Comparison of ENCODE assay signal across 19 cellular contexts in genomic region chr1:100995196-100995983, GRCh38. TPM values are rescaled to one million over a fixed set of nuclear protein-coding genes. Genes with fewer than 3 reads are reported as not detected.
DNase-seq lines count a peak whose midpoint lies in the region; ATAC-seq and TF ChIP-seq lines count a peak whose summit lies in the region.
"Had no signal": no experiment of that assay in that cellular context is flagged by ENCODE, and none has a peak within 500 bp of the region (broad histone marks: within the 10 kb centered on the region; RNA-seq: fewer than 3 reads in every experiment).

No MANE protein-coding gene starts in this region.

- no peaks in the 10 kb centered on the region for H3K4me1 ChIP-seq in right atrium auricular region
- H3K4me1 ChIP-seq in spleen: peaks cover 0 to 17% (median 10%) of the 10 kb centered on the region in 6 donors
- H3K4me1 ChIP-seq: A549 had no signal

- WGBS in spleen, 5 donors: 31 to 50% (median 44%) methylated on average over 4 of the region's 4 CpGs

- no peak for ATAC-seq in activated CD8-positive, alpha-beta T cell treated with anti-CD3 and anti-CD28 coated beads, Interleukin-2, amount 10 ng/mL, durations not matched to agents 7 days and 5 days
- ATAC-seq in activated CD8-positive, alpha-beta T cell treated with anti-CD3 and anti-CD28 coated beads for 36 hours: no peak
- ATAC-seq in T-cell (replicated peaks in 1 of 4) (peak; percentile 34 to 81 (median 62)), GM18861 (IDR thresholded peaks at IDR 0.05; ENCODE audit: unreplicated experiment) (no peak)
- ATAC-seq: A549, WTC11 had no signal

- peaks cover 58% of the 10 kb centered on the region for H3K36me3 Mint-ChIP-seq in activated CD8-positive, alpha-beta T cell treated with anti-CD3 and anti-CD28 coated beads, Interleukin-2, amount 10 ng/mL, durations not matched to agents 7 days and 5 days (ENCODE audit: low read depth)
- H3K36me3 Mint-ChIP-seq in activated CD8-positive, alpha-beta T cell treated with anti-CD3 and anti-CD28 coated beads for 36 hours (ENCODE audit: low read depth): peaks cover 62% of the 10 kb centered on the region
- peaks cover 56% of the 10 kb centered on the region for H3K36me3 Mint-ChIP-seq in T-cell

- H3K36me3 ChIP-seq in right atrium auricular region (peaks cover 5% of the 10 kb centered on the region), spleen (peaks cover 0 to 60% (median 10%) of the 10 kb centered on the region in 6 donors)

- H3K27ac ChIP-seq in right atrium auricular region (peak overlapping the region; percentile 14 to 30), spleen (peak overlapping the region; percentile 27 to 74 (median 66))
- H3K27ac ChIP-seq: A549, brain microvascular endothelial cell had no signal

- H3K27me3 Mint-ChIP-seq in activated CD8-positive, alpha-beta T cell treated with anti-CD3 and anti-CD28 coated beads, Interleukin-2, amount 10 ng/mL, durations not matched to agents 7 days and 5 days (ENCODE audit: low read depth): no peaks in the 10 kb centered on the region
- H3K27me3 Mint-ChIP-seq in activated CD8-positive, alpha-beta T cell treated with anti-CD3 and anti-CD28 coated beads for 36 hours: no peaks in the 10 kb centered on the region
- H3K27me3 Mint-ChIP-seq in T-cell: no peaks in the 10 kb centered on the region

- POLR2A ChIA-PET in activated CD8-positive, alpha-beta T cell treated with anti-CD3 and anti-CD28 coated beads, Interleukin-2, amount 10 ng/mL, durations not matched to agents 7 days and 5 days (lab: Charles Lee): no interaction called here
- POLR2A ChIA-PET in activated CD8-positive, alpha-beta T cell treated with anti-CD3 and anti-CD28 coated beads for 36 hours (lab: Charles Lee): interaction anchor here (1.0 kb wide), 1 partner anchor 295 kb away, joined by 4 read pairs; no protein-coding TSS in a partner anchor
- POLR2A ChIA-PET in T-cell (lab: Charles Lee): no interaction called here

- no peaks in the 10 kb centered on the region for H3K27me3 ChIP-seq in right atrium auricular region
- H3K27me3 ChIP-seq in spleen (replicated peaks in 1 of 7): no peaks in the 10 kb centered on the region
- H3K27me3 ChIP-seq: brain microvascular endothelial cell had no signal

- DNase-seq in activated CD8-positive, alpha-beta T cell treated with anti-CD3 and anti-CD28 coated beads, Interleukin-2, amount 10 ng/mL, durations not matched to agents 7 days and 5 days: no peak
- no peak for DNase-seq in activated CD8-positive, alpha-beta T cell treated with anti-CD3 and anti-CD28 coated beads for 36 hours
- DNase-seq in T-cell (no peak), right atrium auricular region (ENCODE audit: low spot score) (no peak), spleen (no peak), NCI-H2107 treated with DMSO at 0.1 percent for 48 hours (lab: John Stamatoyannopoulos, UW; ENCODE audit: unreplicated experiment) (no peak), erythroblast (lab: John Stamatoyannopoulos, UW) (no peak)
- DNase-seq: activated naive CD4-positive, alpha-beta T cell; brain microvascular endothelial cell; COR-L47; effector CD8-positive, alpha-beta T cell; GDM1; Kasumi-1; NCI-H187; NCI-H526 treated with DMSO at 0.1 percent for 48 hours; posterior cingulate gyrus had no signal

- no peaks in the 10 kb centered on the region for H3K9me3 Mint-ChIP-seq in activated CD8-positive, alpha-beta T cell treated with anti-CD3 and anti-CD28 coated beads, Interleukin-2, amount 10 ng/mL, durations not matched to agents 7 days and 5 days (ENCODE audit: insufficient read depth)
- no peaks in the 10 kb centered on the region for H3K9me3 Mint-ChIP-seq in activated CD8-positive, alpha-beta T cell treated with anti-CD3 and anti-CD28 coated beads for 36 hours
- no peaks in the 10 kb centered on the region for H3K9me3 Mint-ChIP-seq in T-cell
- H3K9me3 Mint-ChIP-seq: WTC11 had no signal

- no peak overlapping the region for H3K4me3 Mint-ChIP-seq in activated CD8-positive, alpha-beta T cell treated with anti-CD3 and anti-CD28 coated beads, Interleukin-2, amount 10 ng/mL, durations not matched to agents 7 days and 5 days
- no peak overlapping the region for H3K4me3 Mint-ChIP-seq in activated CD8-positive, alpha-beta T cell treated with anti-CD3 and anti-CD28 coated beads for 36 hours
- peak overlapping the region in 1 of 3 donors; percentile 31 for H3K4me3 Mint-ChIP-seq in T-cell
- H3K4me3 Mint-ChIP-seq: WTC11 had no signal

- H3K27ac Mint-ChIP-seq in activated CD8-positive, alpha-beta T cell treated with anti-CD3 and anti-CD28 coated beads, Interleukin-2, amount 10 ng/mL, durations not matched to agents 7 days and 5 days: peak overlapping the region; percentile 3
- H3K27ac Mint-ChIP-seq in activated CD8-positive, alpha-beta T cell treated with anti-CD3 and anti-CD28 coated beads for 36 hours: no peak overlapping the region
- H3K27ac Mint-ChIP-seq in T-cell: peak overlapping the region; percentile 52 to 86
- H3K27ac Mint-ChIP-seq: WTC11 had no signal

- CTCF ChIA-PET in activated CD8-positive, alpha-beta T cell treated with anti-CD3 and anti-CD28 coated beads, Interleukin-2, amount 10 ng/mL, durations not matched to agents 7 days and 5 days (lab: Charles Lee): interaction anchor here (0.9 to 1.5 kb wide), 4 partner anchors 16 to 314 kb away, joined by 3 to 7 read pairs (median 4); no protein-coding TSS in a partner anchor
- CTCF ChIA-PET in activated CD8-positive, alpha-beta T cell treated with anti-CD3 and anti-CD28 coated beads for 36 hours (lab: Charles Lee): interaction anchor here (1.6 kb wide), 1 partner anchor 10 kb away, joined by 3 read pairs; no protein-coding TSS in a partner anchor
- CTCF ChIA-PET in T-cell (lab: Charles Lee): interaction anchor here in 1 of 2 donors (1.3 kb wide), 1 partner anchor 32 kb away, joined by 5 read pairs; no protein-coding TSS in a partner anchor

- H3K4me1 Mint-ChIP-seq in activated CD8-positive, alpha-beta T cell treated with anti-CD3 and anti-CD28 coated beads, Interleukin-2, amount 10 ng/mL, durations not matched to agents 7 days and 5 days (ENCODE audit: low read depth): peaks cover 6% of the 10 kb centered on the region
- H3K4me1 Mint-ChIP-seq in activated CD8-positive, alpha-beta T cell treated with anti-CD3 and anti-CD28 coated beads for 36 hours (ENCODE audit: low read depth): peaks cover 16% of the 10 kb centered on the region
- H3K4me1 Mint-ChIP-seq in T-cell: peaks cover 27 to 34% (median 31%) of the 10 kb centered on the region in 3 donors
- H3K4me1 Mint-ChIP-seq: WTC11 had no signal

- intact Hi-C loops in activated CD8-positive, alpha-beta T cell treated with anti-CD3 and anti-CD28 coated beads for 36 hours (cut with micrococcal nuclease): no loop called here
- intact Hi-C loops in spleen (cut with DNase I; ENCODE audit: low total_unique reads): no loop called here

- no peaks in the 10 kb centered on the region for H3K9me3 ChIP-seq in right atrium auricular region
- no peaks in the 10 kb centered on the region for H3K9me3 ChIP-seq in spleen
- H3K9me3 ChIP-seq: A549 had no signal

- H3K4me3 ChIP-seq in right atrium auricular region: no peak overlapping the region
- no peak overlapping the region for H3K4me3 ChIP-seq in spleen
- H3K4me3 ChIP-seq: A549 had no signal

- TF ChIP-seq POLR2A in spleen (IDR thresholded peaks at IDR 0.05) (no peak), erythroblast (IDR thresholded peaks at IDR 0.05; ENCODE audit: low read length) (no peak)

- no peak for TF ChIP-seq CTCF in activated CD8-positive, alpha-beta T cell treated with anti-CD3 and anti-CD28 coated beads for 36 hours (IDR thresholded peaks at IDR 0.05)
- TF ChIP-seq CTCF in right atrium auricular region (IDR thresholded peaks at IDR 0.05) (no peak), spleen (IDR thresholded peaks at IDR 0.05 in 8 of 11, conservative IDR thresholded peaks at IDR 0.05 in 3 of 11) (no peak)

RNA-seq across cellular contexts. Expression of gene DPH5, which starts 30.2 kb away (rescaled TPM):
- 10 to 100 TPM; 37.8 to 41.7 TPM for total RNA-seq in activated CD8-positive, alpha-beta T cell treated with anti-CD3 and anti-CD28 coated beads, Interleukin-2, amount 10 ng/mL, durations not matched to agents 7 days and 5 days
- 10 to 100 TPM; 77.3 to 77.4 TPM for total RNA-seq in activated CD8-positive, alpha-beta T cell treated with anti-CD3 and anti-CD28 coated beads for 36 hours
- total RNA-seq in T-cell: 10 to 100 TPM; 42.7 to 65.6 (median 45.0) TPM
- 10 to 100 TPM; 13.4 to 26.0 TPM for total RNA-seq in right atrium auricular region
- 10 to 100 TPM; 19.3 to 31.7 (median 24.5) TPM for total RNA-seq in spleen
- 10 to 100 TPM; 45.9 to 60.0 (median 49.8) TPM for polyA plus RNA-seq in spleen

Comparison
In these comparisons a context has a peak if more than half of its experiments do, and no peak if none do; other contexts are left out.
1. ATAC-seq: peak in T-cell (4 of 4); none in activated CD8-positive, alpha-beta T cell treated with anti-CD3 and anti-CD28 coated beads, Interleukin-2, amount 10 ng/mL, durations not matched to agents 7 days and 5 days (single experiment), activated CD8-positive, alpha-beta T cell treated with anti-CD3 and anti-CD28 coated beads for 36 hours (single experiment) and GM18861 (single experiment).